9 cellular contexts compared by ENCODE assay signal in genomic region chr2:230913406-230913805, GRCh38. TPM values are rescaled to one million over a fixed set of nuclear protein-coding genes. Genes with fewer than 3 reads are reported as not detected.
DNase-seq lines count a peak whose midpoint lies in the region; ATAC-seq and TF ChIP-seq lines count a peak whose summit lies in the region.
"Had no signal": no experiment of that assay in that cellular context is flagged by ENCODE, and none has a peak within 500 bp of the region (broad histone marks: within the 10 kb centered on the region; RNA-seq: fewer than 3 reads in every experiment).

No MANE protein-coding gene starts in this region.

- H3K4me1 ChIP-seq in Caco-2, result no peaks in the 10 kb centered on the region

- intact Hi-C loops in Caco-2 (cut with micrococcal nuclease; ENCODE audit: unreplicated experiment), result loop anchor here (1.0 to 5.0 kb wide), 2 partner anchors 41 to 89 kb away; no protein-coding TSS in a partner anchor

- H3K4me1 Mint-ChIP-seq in Caco-2 (ENCODE audit: low read depth, unreplicated experiment), result peaks cover 5% of the 10 kb centered on the region

- H3K4me3 ChIP-seq in Caco-2 (ENCODE audit: low read depth, low read length), result no peak overlapping the region
- no peak overlapping the region for H3K4me3 ChIP-seq in WI38 (ENCODE audit: low read depth, low read length)
- H3K4me3 ChIP-seq in kidney epithelial cell (ENCODE audit: low read depth, low read length), result no peak overlapping the region

- no peak overlapping the region for H3K4me3 Mint-ChIP-seq in Caco-2 (ENCODE audit: unreplicated experiment)

- CTCF ChIA-PET in Caco-2 (lab: Charles Lee), result no interaction called here

- H3K9me3 ChIP-seq in Caco-2, result no peaks in the 10 kb centered on the region

- ATAC-seq in HG03565 (IDR thresholded peaks at IDR 0.05; ENCODE audit: unreplicated experiment), result no peak
- no peak for ATAC-seq in HG02840 (IDR thresholded peaks at IDR 0.05; ENCODE audit: low FRiP score, unreplicated experiment)
- no peak for ATAC-seq in GM21390 (IDR thresholded peaks at IDR 0.05; ENCODE audit: unreplicated experiment)

- H3K36me3 ChIP-seq in Caco-2 (ENCODE audit: control insufficient read depth, insufficient read depth, low read length) (no peaks in the 10 kb centered on the region), kidney epithelial cell (ENCODE audit: control insufficient read depth, insufficient read depth, low read length) (no peaks in the 10 kb centered on the region)

- no peak overlapping the region for H3K27ac Mint-ChIP-seq in Caco-2 (ENCODE audit: unreplicated experiment)

- peak; percentile 14 to 42 for TF ChIP-seq CTCF in Caco-2 (IDR thresholded peaks at IDR 0.05; ENCODE audit: insufficient read depth in 1 of 2, low read depth in 1 of 2, low read length in 1 of 2, severe bottlenecking in 1 of 2, unreplicated experiment in 1 of 2)
- TF ChIP-seq CTCF in WI38 (IDR thresholded peaks at IDR 0.05; ENCODE audit: low read depth, low read length), result peak; percentile 63
- TF ChIP-seq CTCF in kidney epithelial cell (IDR thresholded peaks at IDR 0.05; ENCODE audit: insufficient read depth, low read length, poor library complexity, severe bottlenecking), result peak; percentile 70

- POLR2A ChIA-PET in Caco-2 (lab: Charles Lee), result no interaction called here

- peaks cover 3% of the 10 kb centered on the region for H3K27me3 Mint-ChIP-seq in Caco-2 (ENCODE audit: insufficient read depth, unreplicated experiment)

- H3K36me3 Mint-ChIP-seq in Caco-2 (ENCODE audit: insufficient read depth, unreplicated experiment), result no peaks in the 10 kb centered on the region

- H3K27me3 ChIP-seq in Caco-2 (replicated peaks; ENCODE audit: control insufficient read depth, insufficient read depth, low read length) (no peaks in the 10 kb centered on the region), kidney epithelial cell (ENCODE audit: control insufficient read depth, insufficient read depth, low read length) (no peaks in the 10 kb centered on the region)

- DNase-seq in Caco-2, result peak in 1 of 2 experiments; percentile 9
- peak; percentile 32 for DNase-seq in HCEC 1CT
- DNase-seq in kidney epithelial cell (ENCODE audit: low read depth), result no peak
- DNase-seq in mesenteric fat pad (ENCODE audit: low spot score), result no peak

- H3K9me3 Mint-ChIP-seq in Caco-2 (ENCODE audit: unreplicated experiment), result no peaks in the 10 kb centered on the region

- no TSS peak for BruUV-seq in Caco-2 (replicated peaks; lab: Mats Ljungman, UMichigan)

RNA-seq across cellular contexts. Expression of gene GPR55, which starts 11.6 kb away (rescaled TPM):
- total RNA-seq in Caco-2 (2022) (not detected in 2 replicates), kidney epithelial cell (not detected in 2 replicates), mesenteric fat pad (0.22 TPM)
- total RNA-seq: M059J had no signal

RNA-seq across cellular contexts. Expression of gene ITM2C, which starts 48.7 kb away (rescaled TPM):
- total RNA-seq in Caco-2 (2022), result 135 and 136 TPM in 2 replicates
- total RNA-seq in kidney epithelial cell, result 144 and 148 TPM in 2 replicates
- total RNA-seq in mesenteric fat pad, result 27.1 TPM
